In the genomic region with DNA sequence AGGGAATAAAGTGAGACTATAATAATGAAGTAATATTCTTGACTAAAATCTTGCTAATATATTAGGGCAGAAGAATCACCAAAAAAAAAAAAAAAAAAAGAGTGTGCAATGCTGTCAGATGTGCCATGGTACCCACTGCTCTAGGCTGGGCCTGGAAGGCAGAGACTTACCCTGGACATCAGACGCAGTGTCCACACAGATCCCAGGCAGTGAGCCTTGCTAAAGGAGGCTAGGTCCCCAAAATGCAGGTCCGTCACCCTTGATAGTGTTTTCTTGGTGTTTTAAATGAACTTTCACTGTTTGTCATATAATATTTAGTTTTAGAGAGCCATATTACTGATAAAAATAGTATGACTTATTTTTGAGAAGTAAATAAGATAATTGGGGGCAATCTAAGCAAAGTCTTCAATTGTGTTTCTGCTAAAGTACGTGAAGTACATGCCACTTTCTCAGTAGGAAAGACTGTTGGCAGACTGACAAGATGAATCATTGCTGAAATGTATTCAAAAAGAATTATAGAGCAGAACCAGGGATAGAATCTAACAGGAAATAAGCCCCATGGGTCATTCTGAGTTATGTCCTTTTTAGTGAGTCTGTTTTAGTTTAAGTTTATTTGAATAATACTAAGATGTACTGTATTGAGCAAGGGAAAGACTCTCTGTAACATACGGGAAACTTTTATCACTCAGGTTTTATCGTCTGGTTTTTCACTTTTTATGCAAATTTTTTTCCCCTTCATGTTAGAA, we compare ENCODE assay signal across 11 cellular contexts.
DNase-seq lines count a peak whose midpoint lies in the region; ATAC-seq and TF ChIP-seq lines count a peak whose summit lies in the region.
"Had no signal": no experiment of that assay in that cellular context is flagged by ENCODE, and none has a peak within 500 bp of the region (broad histone marks: within the 10 kb centered on the region; RNA-seq: fewer than 3 reads in every experiment).

No MANE protein-coding gene starts in this region.

- H3K4me2 ChIP-seq in IMR-90 (ENCODE audit: low read depth, low read length) (no peak overlapping the region), PC-9 (no peak overlapping the region)

- H2AK5ac ChIP-seq in IMR-90 (ENCODE audit: low read depth, low read length): peak overlapping the region; percentile 96

- TF ChIP-seq RAD21 in IMR-90 (IDR thresholded peaks at IDR 0.05; ENCODE audit: low read length): no peak

- peak overlapping the region; percentile 57 for H4K5ac ChIP-seq in IMR-90 (ENCODE audit: low read depth, low read length)

- H2BK15ac ChIP-seq in IMR-90 (ENCODE audit: low read depth, low read length): peak overlapping the region; percentile 87; the same call in 2 of the 3 replicates

- WGBS in IMR-90 (ENCODE audit: extremely low coverage in 2 of 2, insufficient read length in 1 of 2), 2 experiments: no CpG with 5 or more reads among the region's 5 CpGs

- ATAC-seq in IMR-90 (ENCODE audit: low read depth) (peak; percentile 94), GM19035 (IDR thresholded peaks at IDR 0.05; ENCODE audit: unreplicated experiment) (no peak), GM18873 (IDR thresholded peaks at IDR 0.05; ENCODE audit: low FRiP score, unreplicated experiment) (no peak), HG02973 (IDR thresholded peaks at IDR 0.05; ENCODE audit: unreplicated experiment) (no peak)

- peak overlapping the region; percentile 69 for H3K9ac ChIP-seq in IMR-90 (ENCODE audit: low read depth, low read length)

- peaks cover 15% of the 10 kb centered on the region for H3K9me1 ChIP-seq in IMR-90 (ENCODE audit: insufficient read depth, low read length)

- peak overlapping the region; percentile 98 for H3K27ac ChIP-seq in IMR-90 (ENCODE audit: insufficient read depth, low read length)
- no peak overlapping the region for H3K27ac ChIP-seq in PC-9

- intact Hi-C loops in IMR-90 (cut with micrococcal nuclease): no loop called here
- intact Hi-C loops in PC-9 (cut with micrococcal nuclease; ENCODE audit: unreplicated experiment): no loop called here

- H3K56ac ChIP-seq in IMR-90 (ENCODE audit: extremely low read depth, insufficient read depth, low read length): 0 out of 2 replicates have a peak overlapping the region, but pooled peaks have one; percentile 8

- peak overlapping the region; percentile 78 to 90 for H4K8ac ChIP-seq in IMR-90 (ENCODE audit: low read depth in 2 of 2, low read length in 2 of 2)

- H3K36me3 ChIP-seq in IMR-90 (ENCODE audit: control insufficient read depth, insufficient read depth, low read length) (no peaks in the 10 kb centered on the region), PC-9 (ENCODE audit: low read depth) (no peaks in the 10 kb centered on the region)

- no peak for TF ChIP-seq POLR2A in IMR-90 (IDR thresholded peaks at IDR 0.05; ENCODE audit: low read depth, low read length)

- in situ Hi-C loops in Caki2 (cut with HindIII; ENCODE audit: low pct_unique_long_range_greater_than_20kb, low sequenced_read_pairs): no loop called here
- in situ Hi-C loops in IMR-90 (cut with MboI; ENCODE audit: low sequenced_read_pairs): no loop called here

- H3K23ac ChIP-seq in IMR-90 (ENCODE audit: low read depth, low read length): peak overlapping the region; percentile 77; the same call in 1 of the 2 replicates

- POLR2A ChIA-PET in IMR-90 (lab: Charles Lee; ENCODE audit: unreplicated experiment): no interaction called here
- POLR2A ChIA-PET in PC-9 (lab: Charles Lee; ENCODE audit: unreplicated experiment): interaction anchor here (0.6 to 0.7 kb wide), 2 partner anchors 95 to 144 kb away, joined by 3 to 10 read pairs; no protein-coding TSS in a partner anchor

- no peaks in the 10 kb centered on the region for H3K79me2 ChIP-seq in PC-9 (ENCODE audit: low read depth)

- peak; percentile 30 for DNase-seq in Caki2 (ENCODE audit: low read depth)
- DNase-seq in IMR-90: peak; percentile 96
- peak; percentile 94 to 98 for DNase-seq in cardiac fibroblast (ENCODE audit: low read depth in 2 of 2)
- DNase-seq in middle frontal gyrus (ENCODE audit: extremely low spot score, low spot score): peak; percentile 8
- DNase-seq in PC-9: no peak
- DNase-seq: GF-D8; stimulated activated CD4-positive, alpha-beta T cell treated with anti-CD3 and anti-CD28 coated beads, Interleukin-2, amount 100 ng/mL, for 24 hours; trophoblast cell had no signal

- no peak overlapping the region for H2AK9ac ChIP-seq in IMR-90 (replicated peaks; ENCODE audit: low read depth, low read length, poor library complexity)

- H4K20me1 ChIP-seq in IMR-90 (ENCODE audit: insufficient read depth, low read length) (no peaks in the 10 kb centered on the region), PC-9 (ENCODE audit: insufficient read depth) (no peaks in the 10 kb centered on the region)

- no peaks in the 10 kb centered on the region for H3F3A ChIP-seq in PC-9 (ENCODE audit: insufficient read depth, low read depth)

- dilution Hi-C loops in IMR-90 (cut with HindIII; ENCODE audit: low sequenced_read_pairs, unreplicated experiment): no loop called here

- no peaks in the 10 kb centered on the region for H3K79me1 ChIP-seq in IMR-90 (ENCODE audit: low read depth in 1 of 2, low read length in 2 of 2)

- peak overlapping the region; percentile 87 for H3K18ac ChIP-seq in IMR-90 (ENCODE audit: low read depth, low read length)

- CTCF ChIA-PET in IMR-90 (lab: Yijun Ruan, JAX): interaction anchor here (0.7 kb wide), 1 partner anchor 409 kb away, joined by 3 read pairs; no protein-coding TSS in a partner anchor
- CTCF ChIA-PET in PC-9 (lab: Charles Lee): no interaction called here

- BruUV-seq in IMR-90 (replicated peaks; lab: Mats Ljungman, UMichigan) (no TSS peak), PC-9 (replicated peaks; lab: Mats Ljungman, UMichigan) (no TSS peak)

- no peak overlapping the region for H3K4me3 ChIP-seq in IMR-90 (ENCODE audit: insufficient read depth, low read depth, low read length)
- no peak overlapping the region for H3K4me3 ChIP-seq in cardiac fibroblast (replicated peaks in 1 of 2; ENCODE audit: low read depth in 2 of 2, low read length in 2 of 2)
- H3K4me3 ChIP-seq in PC-9: no peak overlapping the region

- H3K27me3 ChIP-seq in IMR-90 (ENCODE audit: control insufficient read depth, insufficient read depth, low read length) (no peaks in the 10 kb centered on the region), PC-9 (ENCODE audit: insufficient read depth, low read depth) (no peaks in the 10 kb centered on the region)

- peak overlapping the region; percentile 63 for H2AFZ ChIP-seq in IMR-90 (replicated peaks; ENCODE audit: low read length, poor library complexity)
- no peak overlapping the region for H2AFZ ChIP-seq in PC-9

- peaks cover 6% of the 10 kb centered on the region; the same call in 1 of the 2 replicates for H3K9me2 ChIP-seq in PC-9 (ENCODE audit: insufficient read depth)

- TF ChIP-seq CTCF in IMR-90 (conservative IDR thresholded peaks at IDR 0.05; ENCODE audit: low read depth, low read length) (no peak), cardiac fibroblast (IDR thresholded peaks at IDR 0.05; ENCODE audit: low read depth, low read length) (no peak), PC-9 (conservative IDR thresholded peaks at IDR 0.05) (no peak)

- peak overlapping the region; percentile 81; the same call in 1 of the 2 replicates for H2BK20ac ChIP-seq in IMR-90 (ENCODE audit: low read depth, low read length)

- peak overlapping the region; percentile 94 for H4K91ac ChIP-seq in IMR-90 (ENCODE audit: insufficient read depth, low read depth, low read length)

- H3K4ac ChIP-seq in IMR-90 (ENCODE audit: low read depth, low read length): peak overlapping the region; percentile 91

- H3K4me1 ChIP-seq in IMR-90 (ENCODE audit: control insufficient read depth, insufficient read depth, low read length) (peaks cover 15% of the 10 kb centered on the region), PC-9 (replicated peaks; ENCODE audit: insufficient read depth) (no peaks in the 10 kb centered on the region)

- H3K9me3 ChIP-seq in IMR-90 (ENCODE audit: control insufficient read depth, insufficient read depth, low read length) (0 out of 2 replicates have a peak, but pooled peaks cover 2% of the 10 kb centered on the region), PC-9 (ENCODE audit: insufficient read depth, low read depth) (no peaks in the 10 kb centered on the region)

- H2BK5ac ChIP-seq in IMR-90 (ENCODE audit: low read depth, low read length, poor library complexity, severe bottlenecking): peak overlapping the region; percentile 92

- H3K14ac ChIP-seq in IMR-90 (replicated peaks; ENCODE audit: low read depth, low read length): peak overlapping the region; percentile 78

- peak overlapping the region; percentile 84; the same call in 1 of the 2 replicates for H2BK120ac ChIP-seq in IMR-90 (ENCODE audit: low read depth, low read length)

TF ChIP-seq in IMR-90, 13 proteins besides CTCF, POLR2A, EP300 and RAD21:
- peak; percentile 69; the same call in 1 of the 2 replicates for TF ChIP-seq CEBPB (IDR thresholded peaks at IDR 0.05; ENCODE audit: low read depth, low read length)
- no peak for TF ChIP-seq USF2 (IDR thresholded peaks at IDR 0.05; ENCODE audit: low read depth, low read length)

Comparison
In these comparisons a context has a peak if more than half of its experiments do, and no peak if none do; other contexts are left out.
1. DNase-seq: peak in Caki2 (single experiment), IMR-90 (single experiment), cardiac fibroblast (2 of 2) and middle frontal gyrus (single experiment); none in PC-9 (0 of 2).